8 cellular contexts compared by ENCODE assay signal in genomic region chr18:12990977-12991838, GRCh38. TPM values are rescaled to one million over a fixed set of nuclear protein-coding genes. Genes with fewer than 3 reads are reported as not detected.
A peak's percentile ranks its signal among the peaks of the same experiment; 100 is the strongest.
DNase-seq lines count a peak whose midpoint lies in the region; ATAC-seq and TF ChIP-seq lines count a peak whose summit lies in the region.

Gene CEP192 (plus strand): TSS chr18:12991362. CDS start chr18:12999425, 8,063 bp downstream.

- H3K27me3 Mint-ChIP-seq in T-helper 1 cell treated with Interleukin-12 subunit alpha and Interleukin-12 subunit beta and Interleukin-4 antibody, amounts not matched to agents 30 μg/mL and 1 μg/mL, for 36 hours (ENCODE audit: low read depth), result no peaks in the 10 kb centered on the region
- no peaks in the 10 kb centered on the region for H3K27me3 Mint-ChIP-seq in progenitor cell of endocrine pancreas

- H3K4me3 Mint-ChIP-seq in T-helper 1 cell treated with Interleukin-12 subunit alpha and Interleukin-12 subunit beta and Interleukin-4 antibody, amounts not matched to agents 30 μg/mL and 1 μg/mL, for 36 hours, result peak within 1 kb of the TSS; percentile 99
- peak within 1 kb of the TSS; percentile 91 for H3K4me3 Mint-ChIP-seq in progenitor cell of endocrine pancreas (ENCODE audit: low read depth)

- peak; percentile 79 for ATAC-seq in HG02884 (IDR thresholded peaks at IDR 0.05; ENCODE audit: unreplicated experiment)
- peak; percentile 99 for ATAC-seq in left cardiac atrium

- peak; percentile 26 for TF ChIP-seq CTCF in GM13977 (IDR thresholded peaks at IDR 0.05; ENCODE audit: extremely low read depth, insufficient read depth, missing control alignments)
- TF ChIP-seq CTCF in progenitor cell of endocrine pancreas (IDR thresholded peaks at IDR 0.05; ENCODE audit: unreplicated experiment), result peak; percentile 12

- intact Hi-C loops in left cardiac atrium (cut with DNase I), result no loop called here

- H3K27ac Mint-ChIP-seq in T-helper 1 cell treated with Interleukin-12 subunit alpha and Interleukin-12 subunit beta and Interleukin-4 antibody, amounts not matched to agents 30 μg/mL and 1 μg/mL, for 36 hours, result peak within 1 kb of the TSS; percentile 96
- H3K27ac Mint-ChIP-seq in progenitor cell of endocrine pancreas, result peak within 1 kb of the TSS; percentile 95

- in situ Hi-C loops in GM13977 (cut with MboI; ENCODE audit: low pct_unique_long_range_greater_than_20kb, low sequenced_read_pairs, unreplicated experiment), result no loop called here

- peaks cover 11% of the 10 kb centered on the region for H3K36me3 Mint-ChIP-seq in T-helper 1 cell treated with Interleukin-12 subunit alpha and Interleukin-12 subunit beta and Interleukin-4 antibody, amounts not matched to agents 30 μg/mL and 1 μg/mL, for 36 hours (ENCODE audit: low read depth)
- H3K36me3 Mint-ChIP-seq in progenitor cell of endocrine pancreas (ENCODE audit: insufficient read depth), result no peaks in the 10 kb centered on the region

- DNase-seq in GM13977 (ENCODE audit: low spot score) (peak; percentile 95), NCI-H1694 (lab: John Stamatoyannopoulos, UW) (peak; percentile 91), amygdala (lab: John Stamatoyannopoulos, UW) (peak; percentile 78 to 98 (median 96)), left cardiac atrium (peak; percentile 98), progenitor cell of endocrine pancreas (ENCODE audit: low spot score, unreplicated experiment) (peak; percentile 96), ureter (ENCODE audit: low spot score) (peak; percentile 98)

- H3K4me1 Mint-ChIP-seq in T-helper 1 cell treated with Interleukin-12 subunit alpha and Interleukin-12 subunit beta and Interleukin-4 antibody, amounts not matched to agents 30 μg/mL and 1 μg/mL, for 36 hours (ENCODE audit: low read depth), result peaks cover 21% of the 10 kb centered on the region
- peaks cover 23% of the 10 kb centered on the region for H3K4me1 Mint-ChIP-seq in progenitor cell of endocrine pancreas (ENCODE audit: low read depth)

- H3K9me3 Mint-ChIP-seq in T-helper 1 cell treated with Interleukin-12 subunit alpha and Interleukin-12 subunit beta and Interleukin-4 antibody, amounts not matched to agents 30 μg/mL and 1 μg/mL, for 36 hours, result no peaks in the 10 kb centered on the region
- no peaks in the 10 kb centered on the region for H3K9me3 Mint-ChIP-seq in progenitor cell of endocrine pancreas (ENCODE audit: low read depth)

RNA-seq across cellular contexts. Expression of gene CEP192, which starts in this region (rescaled TPM):
- total RNA-seq in left cardiac atrium, result 10 to 100 TPM; 24.6 to 27.1 TPM
- total RNA-seq in progenitor cell of endocrine pancreas, result 28.4 and 30.9 TPM in 2 replicates
- total RNA-seq in ureter, result 38.8 TPM

Comparison
In these comparisons a context has a peak if more than half of its experiments do, and no peak if none do; other contexts are left out.
1. Peak in every context shown above with its lines: DNase-seq and ATAC-seq.